ENCODE assay signal across 13 cellular contexts in the genomic region with DNA sequence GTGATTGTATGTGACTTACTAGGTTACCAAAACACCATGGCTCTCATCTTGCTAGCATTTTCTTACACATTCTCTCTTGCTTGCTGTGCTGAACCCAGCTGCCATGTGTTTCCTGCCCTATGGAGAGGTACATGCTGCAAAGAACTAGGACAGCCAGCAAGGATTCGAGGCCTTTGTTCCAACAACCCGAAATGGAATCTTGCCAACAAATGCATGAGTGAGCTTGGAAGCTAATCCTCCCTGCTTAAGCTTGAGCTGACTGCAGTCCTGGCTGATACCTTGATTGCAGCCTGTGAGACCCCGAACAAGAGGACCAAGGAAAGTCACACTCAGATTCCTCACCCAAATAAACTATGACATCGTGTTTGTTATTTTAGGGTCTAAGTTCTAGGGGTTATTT.
DNase-seq lines count a peak whose midpoint lies in the region; TF ChIP-seq lines count a peak whose summit lies in the region.
"Had no signal": no experiment of that assay in that cellular context is flagged by ENCODE, and none has a peak within 500 bp of the region (broad histone marks: within the 10 kb centered on the region; RNA-seq: fewer than 3 reads in every experiment).

No MANE protein-coding gene starts in this region.

- TF ChIP-seq POLR2A in vagina (IDR thresholded peaks at IDR 0.05), result no peak

- intact Hi-C loops in vagina (cut with DNase I), result no loop called here

- in situ Hi-C loops in SK-MEL-5 (cut with HindIII; ENCODE audit: low pct_unique_long_range_greater_than_20kb, low sequenced_read_pairs) (no loop called here), brain microvascular endothelial cell (cut with HindIII; ENCODE audit: low pct_ligation_motif_present, low sequenced_read_pairs) (no loop called here)

- DNase-seq in D341Med (ENCODE audit: low spot score) (peak; percentile 74), NCI-H1092 (lab: John Stamatoyannopoulos, UW) (peak; percentile 93), SK-MEL-5 (ENCODE audit: low read depth, low spot score) (peak; percentile 7), globus pallidus (ENCODE audit: low spot score) (peak; percentile 2), vagina (ENCODE audit: extremely low spot score in 2 of 2) (no peak), putamen (ENCODE audit: low spot score) (no peak), brain microvascular endothelial cell (no peak), RPMI8226 (no peak)
- DNase-seq: heart left ventricle, NCI-H1436, pancreas, T1000 had no signal

- no peak for TF ChIP-seq CTCF in vagina (IDR thresholded peaks at IDR 0.05)
- TF ChIP-seq CTCF in brain microvascular endothelial cell (IDR thresholded peaks at IDR 0.05; ENCODE audit: low read depth, low read length, missing control alignments), result no peak

- no peak overlapping the region for H3K27ac ChIP-seq in vagina
- no peak overlapping the region for H3K27ac ChIP-seq in brain microvascular endothelial cell
- H3K27ac ChIP-seq: heart left ventricle, pancreas had no signal

- H3K4me3 ChIP-seq in vagina (no peak overlapping the region), brain microvascular endothelial cell (ENCODE audit: low read depth, low read length) (no peak overlapping the region)
- H3K4me3 ChIP-seq: dorsolateral prefrontal cortex, heart left ventricle, pancreas had no signal

- H3K27me3 ChIP-seq in vagina (no peaks in the 10 kb centered on the region), brain microvascular endothelial cell (replicated peaks) (no peaks in the 10 kb centered on the region)
- H3K27me3 ChIP-seq: dorsolateral prefrontal cortex, heart left ventricle, pancreas had no signal

- H3K36me3 ChIP-seq in vagina (no peaks in the 10 kb centered on the region), brain microvascular endothelial cell (replicated peaks) (no peaks in the 10 kb centered on the region)
- H3K36me3 ChIP-seq: heart left ventricle, pancreas had no signal

- H3K9me3 ChIP-seq in vagina, result no peaks in the 10 kb centered on the region
- H3K9me3 ChIP-seq: pancreas had no signal

- H3K4me1 ChIP-seq in vagina, result no peaks in the 10 kb centered on the region
- H3K4me1 ChIP-seq: heart left ventricle, pancreas had no signal

Comparison
In these comparisons a context has a peak if more than half of its experiments do, and no peak if none do; other contexts are left out.
1. DNase-seq: peak in D341Med (single experiment), NCI-H1092 (single experiment), SK-MEL-5 (single experiment) and globus pallidus (single experiment); none in vagina (0 of 2), putamen (single experiment), brain microvascular endothelial cell (single experiment) and RPMI8226 (single experiment).